ENCODE assay signal across 17 cellular contexts in genomic region chr2:8149985-8150547, GRCh38.
DNase-seq lines count a peak whose midpoint lies in the region; ATAC-seq and TF ChIP-seq lines count a peak whose summit lies in the region.
"Had no signal": no experiment of that assay in that cellular context is flagged by ENCODE, and none has a peak within 500 bp of the region (broad histone marks: within the 10 kb centered on the region; RNA-seq: fewer than 3 reads in every experiment).

No MANE protein-coding gene starts in this region.

- no peak overlapping the region for H3K4me3 ChIP-seq in SK-N-SH (ENCODE audit: low read depth in 2 of 2, low read length in 1 of 2)
- H3K4me3 ChIP-seq in endodermal cell (ENCODE audit: low read length) = no peak overlapping the region
- no peak overlapping the region for H3K4me3 ChIP-seq in muscle layer of colon (ENCODE audit: low read depth in 1 of 2, low read length in 2 of 2)
- H3K4me3 ChIP-seq: psoas muscle, upper lobe of right lung had no signal

- WGBS in SK-N-SH (ENCODE audit: low lambda C conversion rate) = 80% methylated on average over 9 of the region's 9 CpGs
- WGBS in endodermal cell (ENCODE audit: insufficient coverage in 1 of 2, insufficient read length in 1 of 2), 2 experiments = 89 to 91% methylated on average over 5 to 9 of the region's 9 CpGs

- H3K4me1 ChIP-seq in SK-N-SH (ENCODE audit: control insufficient read depth in 1 of 2, insufficient read depth in 2 of 2, low read depth in 1 of 2, low read length in 1 of 2) = peaks cover 12 to 29% of the 10 kb centered on the region in 2 experiments; a peak in 2 of 4 replicates
- H3K4me1 ChIP-seq in endodermal cell (ENCODE audit: control insufficient read depth, insufficient read depth, low read length) = no peaks in the 10 kb centered on the region
- H3K4me1 ChIP-seq in muscle layer of colon (ENCODE audit: insufficient read depth, low read length) = peaks cover 33% of the 10 kb centered on the region

- no peak overlapping the region for H3K9ac ChIP-seq in SK-N-SH
- no peak overlapping the region for H3K9ac ChIP-seq in endodermal cell (ENCODE audit: extremely low read depth, low read length, poor library complexity, severe bottlenecking)
- H3K9ac ChIP-seq in muscle layer of colon (ENCODE audit: low read length) = no peak overlapping the region

- no peaks in the 10 kb centered on the region for H3K9me3 Mint-ChIP-seq in endodermal cell
- H3K9me3 Mint-ChIP-seq: natural killer cell had no signal

- no peaks in the 10 kb centered on the region for H4K20me1 ChIP-seq in SK-N-SH (ENCODE audit: insufficient read depth)

- no peak for TF ChIP-seq RAD21 in SK-N-SH (IDR thresholded peaks at IDR 0.05; ENCODE audit: low read length)

- no peaks in the 10 kb centered on the region for H3K27me3 ChIP-seq in SK-N-SH (ENCODE audit: insufficient read depth)
- H3K27me3 ChIP-seq in endodermal cell (ENCODE audit: control insufficient read depth, insufficient read depth, low read length, poor library complexity, severe bottlenecking) = no peaks in the 10 kb centered on the region
- no peaks in the 10 kb centered on the region for H3K27me3 ChIP-seq in muscle layer of colon (ENCODE audit: control insufficient read depth in 1 of 2, insufficient read depth in 2 of 2, low read length in 2 of 2)
- H3K27me3 ChIP-seq: upper lobe of right lung had no signal

- peak overlapping the region; percentile 4 for H3K4me2 ChIP-seq in SK-N-SH

- CTCF ChIA-PET in SK-N-SH (lab: Yijun Ruan, JAX) = no interaction called here

- H3K9me3 ChIP-seq in SK-N-SH (no peaks in the 10 kb centered on the region), endodermal cell (ENCODE audit: control insufficient read depth, low read length) (no peaks in the 10 kb centered on the region), muscle layer of colon (ENCODE audit: low read length) (no peaks in the 10 kb centered on the region)
- H3K9me3 ChIP-seq: psoas muscle, upper lobe of right lung had no signal

- no peaks in the 10 kb centered on the region for H3K79me2 ChIP-seq in SK-N-SH (ENCODE audit: insufficient read depth)

- no peaks in the 10 kb centered on the region for H3K27me3 Mint-ChIP-seq in endodermal cell (ENCODE audit: insufficient read depth)
- H3K27me3 Mint-ChIP-seq: activated CD8-positive, alpha-beta T cell treated with anti-CD3 and anti-CD28 coated beads for 36 hours had no signal

- no peaks in the 10 kb centered on the region for H3K4me1 Mint-ChIP-seq in endodermal cell

- H3K27ac ChIP-seq in SK-N-SH (ENCODE audit: low read depth in 2 of 2, low read length in 1 of 2) = peak overlapping the region in 1 of 2 experiments; percentile 58; a peak in 1 of 4 replicates
- H3K27ac ChIP-seq in endodermal cell (ENCODE audit: low read depth, low read length) = no peak overlapping the region
- peak overlapping the region; percentile 41 for H3K27ac ChIP-seq in muscle layer of colon (ENCODE audit: low read depth, low read length)
- H3K27ac ChIP-seq: psoas muscle, upper lobe of right lung had no signal

- H3K9me2 ChIP-seq in SK-N-SH = no peaks in the 10 kb centered on the region

- H3K4me3 Mint-ChIP-seq in endodermal cell = no peak overlapping the region
- H3K4me3 Mint-ChIP-seq: activated CD8-positive, alpha-beta T cell treated with anti-CD3 and anti-CD28 coated beads for 36 hours; natural killer cell had no signal

- POLR2A ChIA-PET in SK-N-SH (lab: Yijun Ruan, JAX) = interaction anchor here (0.8 kb wide), 1 partner anchor 21 kb away, joined by 3 read pairs; no protein-coding TSS in a partner anchor

- no peaks in the 10 kb centered on the region for H3K36me3 Mint-ChIP-seq in endodermal cell (ENCODE audit: low read depth)
- H3K36me3 Mint-ChIP-seq: natural killer cell had no signal

- H3K27ac Mint-ChIP-seq in endodermal cell = no peak overlapping the region
- H3K27ac Mint-ChIP-seq: activated CD8-positive, alpha-beta T cell treated with anti-CD3 and anti-CD28 coated beads for 36 hours had no signal

- TF ChIP-seq CTCF in SK-N-SH (IDR thresholded peaks at IDR 0.05) (no peak), endodermal cell (conservative IDR thresholded peaks at IDR 0.05) (no peak)

- H3K36me3 ChIP-seq in SK-N-SH (replicated peaks in 1 of 2; ENCODE audit: control insufficient read depth in 1 of 2, insufficient read depth in 2 of 2, low read length in 1 of 2) (no peaks in the 10 kb centered on the region), endodermal cell (ENCODE audit: control insufficient read depth, insufficient read depth, low read length) (no peaks in the 10 kb centered on the region), muscle layer of colon (ENCODE audit: insufficient read depth, low read length) (no peaks in the 10 kb centered on the region)
- H3K36me3 ChIP-seq: upper lobe of right lung had no signal

- TF ChIP-seq EP300 in SK-N-SH (IDR thresholded peaks at IDR 0.05; ENCODE audit: borderline replicate concordance in 1 of 2, low read depth in 1 of 2, low read length in 1 of 2) = peak in 1 of 2 experiments; percentile 12; a peak in 1 of 4 replicates

- no peak for ATAC-seq in GM21526 (IDR thresholded peaks at IDR 0.05; ENCODE audit: low FRiP score, unreplicated experiment)
- ATAC-seq: activated CD8-positive, alpha-beta T cell treated with anti-CD3 and anti-CD28 coated beads for 36 hours; natural killer cell; psoas muscle; stimulated activated naive CD8-positive, alpha-beta T cell treated with anti-CD3 and anti-CD28 coated beads, Interleukin-15, Interleukin-2, amounts not matched to agents 100 U/mL and 50 U/mL, for 24 hours; upper lobe of right lung had no signal

- no peak overlapping the region for H2AFZ ChIP-seq in SK-N-SH (ENCODE audit: low read depth)

- H3F3A ChIP-seq in SK-N-SH (replicated peaks; ENCODE audit: insufficient read depth) = peaks cover 3% of the 10 kb centered on the region

- DNase-seq in 8988T (peak; percentile 69), SK-N-SH (no peak), endodermal cell (peak; percentile 80), NCI-H524 (lab: John Stamatoyannopoulos, UW) (no peak), OCI-M1 (lab: John Stamatoyannopoulos, UW) (no peak), NCI-H128 (lab: John Stamatoyannopoulos, UW; ENCODE audit: unreplicated experiment) (no peak)
- DNase-seq: activated CD8-positive, alpha-beta T cell treated with anti-CD3 and anti-CD28 coated beads for 36 hours; foreskin melanocyte; natural killer cell; NCI-H1436 treated with DMSO at 0.1 percent for 48 hours; NCI-H2227 treated with DMSO at 0.1 percent for 48 hours; psoas muscle; stimulated activated CD4-positive, alpha-beta T cell treated with anti-CD3 and anti-CD28 coated beads, Interleukin-15, amount 100 ng/mL, for 24 hours; stimulated activated naive CD8-positive, alpha-beta T cell treated with anti-CD3 and anti-CD28 coated beads, Interleukin-15, Interleukin-2, amounts not matched to agents 100 U/mL and 50 U/mL, for 24 hours; upper lobe of right lung had no signal

TF ChIP-seq in SK-N-SH, 30 proteins besides CTCF, POLR2A, EP300 and RAD21 (continues in another document):
- TF ChIP-seq, protein P1, sequence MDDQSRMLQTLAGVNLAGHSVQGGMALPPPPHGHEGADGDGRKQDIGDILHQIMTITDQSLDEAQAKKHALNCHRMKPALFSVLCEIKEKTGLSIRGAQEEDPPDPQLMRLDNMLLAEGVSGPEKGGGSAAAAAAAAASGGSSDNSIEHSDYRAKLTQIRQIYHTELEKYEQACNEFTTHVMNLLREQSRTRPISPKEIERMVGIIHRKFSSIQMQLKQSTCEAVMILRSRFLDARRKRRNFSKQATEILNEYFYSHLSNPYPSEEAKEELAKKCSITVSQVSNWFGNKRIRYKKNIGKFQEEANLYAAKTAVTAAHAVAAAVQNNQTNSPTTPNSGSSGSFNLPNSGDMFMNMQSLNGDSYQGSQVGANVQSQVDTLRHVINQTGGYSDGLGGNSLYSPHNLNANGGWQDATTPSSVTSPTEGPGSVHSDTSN (IDR thresholded peaks at IDR 0.05) = peak; percentile 55
- TF ChIP-seq TCF12 (IDR thresholded peaks at IDR 0.05) (peak; percentile 80), MXI1 (IDR thresholded peaks at IDR 0.05; ENCODE audit: low read depth, low read length) (no peak), POLR2AphosphoS5 (IDR thresholded peaks at IDR 0.05; ENCODE audit: low read depth, low read length) (no peak), SIN3A (IDR thresholded peaks at IDR 0.05; ENCODE audit: borderline replicate concordance, low read depth, low read length) (no peak), FOSL2 (IDR thresholded peaks at IDR 0.05; ENCODE audit: borderline replicate concordance, low read depth) (peak; percentile 42; the same call in 1 of the 2 replicates), SMC3 (IDR thresholded peaks at IDR 0.05; ENCODE audit: low read depth, low read length) (no peak), FOXJ3 (CRISPR knock-in tag; IDR thresholded peaks at IDR 0.05) (no peak), NFIC (IDR thresholded peaks at IDR 0.05; ENCODE audit: borderline replicate concordance) (no peak), GATA2 (CRISPR knock-in tag; IDR thresholded peaks at IDR 0.05) (no peak), GABPA (IDR thresholded peaks at IDR 0.05; ENCODE audit: low read depth) (no peak), CHD2 (IDR thresholded peaks at IDR 0.05; ENCODE audit: low read length, partially characterized antibody) (no peak), EZH2phosphoT487 (IDR thresholded peaks at IDR 0.05; ENCODE audit: borderline replicate concordance, low read depth) (no peak), MAX (IDR thresholded peaks at IDR 0.05; ENCODE audit: low read depth) (no peak)
- TF ChIP-seq, protein P2, sequence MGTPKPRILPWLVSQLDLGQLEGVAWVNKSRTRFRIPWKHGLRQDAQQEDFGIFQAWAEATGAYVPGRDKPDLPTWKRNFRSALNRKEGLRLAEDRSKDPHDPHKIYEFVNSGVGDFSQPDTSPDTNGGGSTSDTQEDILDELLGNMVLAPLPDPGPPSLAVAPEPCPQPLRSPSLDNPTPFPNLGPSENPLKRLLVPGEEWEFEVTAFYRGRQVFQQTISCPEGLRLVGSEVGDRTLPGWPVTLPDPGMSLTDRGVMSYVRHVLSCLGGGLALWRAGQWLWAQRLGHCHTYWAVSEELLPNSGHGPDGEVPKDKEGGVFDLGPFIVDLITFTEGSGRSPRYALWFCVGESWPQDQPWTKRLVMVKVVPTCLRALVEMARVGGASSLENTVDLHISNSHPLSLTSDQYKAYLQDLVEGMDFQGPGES (IDR thresholded peaks at IDR 0.05; ENCODE audit: low read depth, low read length) = no peak

Comparison
In these comparisons a context has a peak if more than half of its experiments do, and no peak if none do; other contexts are left out.
1. DNase-seq: peak in 8988T (single experiment) and endodermal cell (single experiment); none in SK-N-SH (single experiment), NCI-H524 (0 of 2), OCI-M1 (single experiment) and NCI-H128 (single experiment).